In the genomic region with DNA sequence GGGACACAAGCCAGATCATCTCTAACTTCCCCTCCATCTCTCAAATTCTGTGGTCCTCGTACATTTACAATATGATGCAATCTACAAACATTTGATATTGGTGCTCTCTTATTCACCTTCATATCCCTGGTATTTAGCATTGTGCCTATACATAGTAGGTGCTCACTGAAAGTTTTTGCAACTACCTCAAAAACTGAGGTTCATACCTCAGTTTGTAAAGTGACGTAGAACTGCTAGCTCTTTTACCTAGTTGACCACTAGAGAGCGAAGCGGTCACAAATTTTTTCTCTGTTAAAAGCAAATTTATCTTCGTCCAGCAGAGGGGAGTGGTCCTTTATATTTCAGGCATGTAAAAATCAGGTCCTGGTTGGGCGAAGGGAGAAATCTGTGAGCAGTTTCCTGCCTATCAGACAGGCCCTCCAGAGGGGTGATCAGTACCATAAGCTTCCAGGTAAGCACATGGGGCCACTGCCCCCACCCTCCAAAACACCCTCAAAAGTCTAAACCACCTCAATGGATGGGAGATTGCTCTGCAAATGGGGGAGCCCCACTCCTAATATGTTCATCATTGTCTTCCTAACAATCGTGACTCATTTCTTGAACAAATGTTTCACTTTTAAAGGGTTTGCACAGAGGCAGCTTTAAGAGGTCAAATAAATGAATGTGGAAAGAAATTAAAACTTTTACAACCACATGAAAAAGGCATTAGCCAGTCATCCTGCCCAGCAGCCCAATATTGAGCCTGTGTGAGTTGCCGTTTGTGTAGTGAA, we compare ENCODE assay signal across 8 cellular contexts. TPM values are rescaled to one million over a fixed set of nuclear protein-coding genes. Genes with fewer than 3 reads are reported as not detected.
DNase-seq lines count a peak whose midpoint lies in the region; ATAC-seq and TF ChIP-seq lines count a peak whose summit lies in the region.

No MANE protein-coding gene starts in this region.

- TF ChIP-seq CTCF in Calu3 (IDR thresholded peaks at IDR 0.05; ENCODE audit: unreplicated experiment) (peak; percentile 30), cardiac muscle cell (IDR thresholded peaks at IDR 0.05; ENCODE audit: low read depth, low read length) (peak; percentile 74)

- no peaks in the 10 kb centered on the region for H3K36me3 Mint-ChIP-seq in Calu3 (ENCODE audit: insufficient read depth, unreplicated experiment)

- no peaks in the 10 kb centered on the region for H3K4me1 ChIP-seq in cardiac muscle cell (ENCODE audit: low read depth)

- no peaks in the 10 kb centered on the region for H3K9me3 Mint-ChIP-seq in Calu3 (ENCODE audit: low read depth, unreplicated experiment)

- BruUV-seq in Calu3 (replicated peaks; lab: Mats Ljungman, UMichigan): no TSS peak

- CTCF ChIA-PET in Calu3 (lab: Charles Lee): interaction anchor here (0.6 to 1.4 kb wide), 9 partner anchors 10 to 223 kb away, joined by 3 to 14 read pairs (median 5); a partner anchor contains a TSS

- H3K27me3 ChIP-seq in cardiac muscle cell: peaks cover 17% of the 10 kb centered on the region

- no peak overlapping the region for H3K27ac Mint-ChIP-seq in Calu3 (ENCODE audit: unreplicated experiment)

- intact Hi-C loops in Calu3 (cut with micrococcal nuclease; ENCODE audit: unreplicated experiment): loop anchor here (5.0 kb wide), 1 partner anchor 100 kb away; no protein-coding TSS in a partner anchor
- intact Hi-C loops in sciatic nerve (cut with DNase I): no loop called here

- H3K9me3 ChIP-seq in cardiac muscle cell (ENCODE audit: low read depth): no peaks in the 10 kb centered on the region

- H3K27ac ChIP-seq in cardiac muscle cell: no peak overlapping the region

- no peaks in the 10 kb centered on the region for H3K36me3 ChIP-seq in cardiac muscle cell

- H3K27me3 Mint-ChIP-seq in Calu3 (ENCODE audit: unreplicated experiment): no peaks in the 10 kb centered on the region

- no peak overlapping the region for H3K4me3 ChIP-seq in cardiac muscle cell

- peaks cover 8% of the 10 kb centered on the region for H3K4me1 Mint-ChIP-seq in Calu3 (ENCODE audit: low read depth, unreplicated experiment)

- DNase-seq in Calu3 (peak; percentile 48), GM19238 (ENCODE audit: insufficient read length, low spot score) (peak; percentile 45), NCI-H774 (lab: John Stamatoyannopoulos, UW) (peak; percentile 47), cardiac muscle cell (ENCODE audit: low read depth in 1 of 2, low spot score in 1 of 2) (peak; percentile 70 to 83), sciatic nerve (ENCODE audit: low spot score) (no peak)
- DNase-seq in activated T-cell treated with anti-CD3 and anti-CD28 coated beads, Interleukin-2, amount 50 U/mL, for 48 hours: peak; percentile 50 to 54

- no peak overlapping the region for H3K4me3 Mint-ChIP-seq in Calu3 (ENCODE audit: low read depth, unreplicated experiment)

- peak; percentile 39 for ATAC-seq in HG03469 (IDR thresholded peaks at IDR 0.05; ENCODE audit: unreplicated experiment)
- peak; percentile 77 for ATAC-seq in sciatic nerve
- ATAC-seq in HG03439 (IDR thresholded peaks at IDR 0.05; ENCODE audit: unreplicated experiment): no peak

RNA-seq across cellular contexts. Expression of a gene that starts 10.6 kb away (rescaled TPM):
- total RNA-seq in Calu3 (2022) (18.4 and 19.0 TPM in 2 replicates), cardiac muscle cell (14.6 and 20.1 TPM in 2 replicates), sciatic nerve (15.0 TPM)
- 12.4 and 17.8 TPM in 2 replicates for polyA plus RNA-seq in cardiac muscle cell

RNA-seq across cellular contexts. Expression of a gene that starts 29.4 kb away (rescaled TPM):
- 0.17 and 0.40 TPM in 2 replicates for total RNA-seq in Calu3 (2022)
- total RNA-seq in cardiac muscle cell: not detected in 2 replicates
- 0.22 TPM in 1 of 2 replicates, not detected in the other for polyA plus RNA-seq in cardiac muscle cell
- total RNA-seq in sciatic nerve: not detected
